In genomic region chr12:123011701-123012100, GRCh38 we compare ENCODE assay signal across 22 cellular contexts.
"Had no signal": no experiment of that assay in that cellular context is flagged by ENCODE, and none has a peak within 500 bp of the region (broad histone marks: within the 10 kb centered on the region; RNA-seq: fewer than 3 reads in every experiment).

No MANE protein-coding gene starts in this region.

- H3K36me3 ChIP-seq: brain microvascular endothelial cell, cardiac muscle cell had no signal

- DNase-seq: activated CD4-positive, alpha-beta T cell treated with anti-CD3 and anti-CD28 coated beads for 48 hours; activated CD4-positive, alpha-beta T cell treated with anti-CD3 and anti-CD28 coated beads, Interleukin-2, amount 50 U/mL, for 4 hours; activated CD4-positive, CD25-positive, alpha-beta regulatory T cell treated with anti-CD3 and anti-CD28 coated beads, Interleukin-2, amount 50 U/mL, for 72 hours; activated CD8-positive, alpha-beta memory T cell treated with anti-CD3 and anti-CD28 coated beads, Interleukin-2, amount 50 U/mL, for 48 hours; activated CD8-positive, alpha-beta T cell treated with anti-CD3 and anti-CD28 coated beads, Interleukin-2, amount 10 ng/mL, durations not matched to agents 7 days and 5 days; activated gamma-delta T cell; activated naive CD4-positive, alpha-beta T cell treated with anti-CD3 and anti-CD28 coated beads for 36 hours; activated T-cell treated with anti-CD3 and anti-CD28 coated beads, Interleukin-2, amount 50 U/mL, for 1 hour; brain microvascular endothelial cell; NCI-H1092 treated with DMSO at 0.1 percent for 48 hours; NCI-H1436; NCI-H1694 treated with DMSO at 0.1 percent for 48 hours; NCI-H2029 treated with DMSO at 0.1 percent for 48 hours; NCI-H510A treated with DMSO at 0.1 percent for 48 hours; NCI-H69; NK-92 treated with Interleukin-12 subunit alpha and Interleukin-12 subunit beta, amount 100 ng/mL, for 24 hours; OCI-M1; Peyer's patch; SHP77 had no signal

- H3K27ac ChIP-seq: brain microvascular endothelial cell, cardiac muscle cell, KMS-11, Peyer's patch, RWPE1 had no signal

- H3K9me3 ChIP-seq: Peyer's patch had no signal

- H3K9ac ChIP-seq: KMS-11 had no signal

- H3K4me2 ChIP-seq: KMS-11 had no signal

- ATAC-seq: activated CD8-positive, alpha-beta T cell treated with anti-CD3 and anti-CD28 coated beads, Interleukin-2, amount 10 ng/mL, durations not matched to agents 7 days and 5 days had no signal

- H3K4me1 ChIP-seq: Peyer's patch had no signal

- H3K4me3 ChIP-seq: cardiac muscle cell, Peyer's patch had no signal

- H3K27me3 ChIP-seq: brain microvascular endothelial cell, cardiac muscle cell, Peyer's patch had no signal
